1 cellular context compared by ENCODE assay signal in the genomic region with DNA sequence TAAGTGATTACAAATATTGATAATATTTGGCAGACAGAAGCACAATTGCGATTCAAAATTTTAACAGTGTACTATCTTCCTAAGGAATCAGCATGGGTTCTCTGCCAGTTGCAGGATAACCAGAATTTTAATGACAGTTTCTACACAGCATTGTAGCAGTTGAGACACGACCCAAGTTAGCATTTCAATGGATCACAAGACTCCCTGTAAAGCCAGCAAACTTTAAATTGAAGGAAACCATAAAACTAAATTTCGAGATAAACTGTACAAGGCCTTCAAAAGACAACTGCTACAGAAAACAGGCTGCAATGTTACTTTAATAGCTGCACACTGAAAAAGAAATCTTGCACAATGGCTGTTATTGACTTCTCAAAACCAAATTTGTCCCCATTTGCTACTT.
TF ChIP-seq lines count a peak whose summit lies in the region.

No MANE protein-coding gene starts in this region.

TF ChIP-seq in WTC11, 78 proteins besides CTCF, POLR2A, EP300 and RAD21 (continued from another document):
- TF ChIP-seq, protein P1, sequence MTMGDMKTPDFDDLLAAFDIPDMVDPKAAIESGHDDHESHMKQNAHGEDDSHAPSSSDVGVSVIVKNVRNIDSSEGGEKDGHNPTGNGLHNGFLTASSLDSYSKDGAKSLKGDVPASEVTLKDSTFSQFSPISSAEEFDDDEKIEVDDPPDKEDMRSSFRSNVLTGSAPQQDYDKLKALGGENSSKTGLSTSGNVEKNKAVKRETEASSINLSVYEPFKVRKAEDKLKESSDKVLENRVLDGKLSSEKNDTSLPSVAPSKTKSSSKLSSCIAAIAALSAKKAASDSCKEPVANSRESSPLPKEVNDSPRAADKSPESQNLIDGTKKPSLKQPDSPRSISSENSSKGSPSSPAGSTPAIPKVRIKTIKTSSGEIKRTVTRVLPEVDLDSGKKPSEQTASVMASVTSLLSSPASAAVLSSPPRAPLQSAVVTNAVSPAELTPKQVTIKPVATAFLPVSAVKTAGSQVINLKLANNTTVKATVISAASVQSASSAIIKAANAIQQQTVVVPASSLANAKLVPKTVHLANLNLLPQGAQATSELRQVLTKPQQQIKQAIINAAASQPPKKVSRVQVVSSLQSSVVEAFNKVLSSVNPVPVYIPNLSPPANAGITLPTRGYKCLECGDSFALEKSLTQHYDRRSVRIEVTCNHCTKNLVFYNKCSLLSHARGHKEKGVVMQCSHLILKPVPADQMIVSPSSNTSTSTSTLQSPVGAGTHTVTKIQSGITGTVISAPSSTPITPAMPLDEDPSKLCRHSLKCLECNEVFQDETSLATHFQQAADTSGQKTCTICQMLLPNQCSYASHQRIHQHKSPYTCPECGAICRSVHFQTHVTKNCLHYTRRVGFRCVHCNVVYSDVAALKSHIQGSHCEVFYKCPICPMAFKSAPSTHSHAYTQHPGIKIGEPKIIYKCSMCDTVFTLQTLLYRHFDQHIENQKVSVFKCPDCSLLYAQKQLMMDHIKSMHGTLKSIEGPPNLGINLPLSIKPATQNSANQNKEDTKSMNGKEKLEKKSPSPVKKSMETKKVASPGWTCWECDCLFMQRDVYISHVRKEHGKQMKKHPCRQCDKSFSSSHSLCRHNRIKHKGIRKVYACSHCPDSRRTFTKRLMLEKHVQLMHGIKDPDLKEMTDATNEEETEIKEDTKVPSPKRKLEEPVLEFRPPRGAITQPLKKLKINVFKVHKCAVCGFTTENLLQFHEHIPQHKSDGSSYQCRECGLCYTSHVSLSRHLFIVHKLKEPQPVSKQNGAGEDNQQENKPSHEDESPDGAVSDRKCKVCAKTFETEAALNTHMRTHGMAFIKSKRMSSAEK (CRISPR knock-in tag; IDR thresholded peaks at IDR 0.05; ENCODE audit: borderline replicate concordance), result no peak
- no peak for TF ChIP-seq TEAD1 (CRISPR knock-in tag; IDR thresholded peaks at IDR 0.05)
- TF ChIP-seq OVOL2 (CRISPR knock-in tag; IDR thresholded peaks at IDR 0.05; ENCODE audit: borderline replicate concordance), result no peak
- TF ChIP-seq, protein P2, sequence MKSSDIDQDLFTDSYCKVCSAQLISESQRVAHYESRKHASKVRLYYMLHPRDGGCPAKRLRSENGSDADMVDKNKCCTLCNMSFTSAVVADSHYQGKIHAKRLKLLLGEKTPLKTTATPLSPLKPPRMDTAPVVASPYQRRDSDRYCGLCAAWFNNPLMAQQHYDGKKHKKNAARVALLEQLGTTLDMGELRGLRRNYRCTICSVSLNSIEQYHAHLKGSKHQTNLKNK (CRISPR knock-in tag; IDR thresholded peaks at IDR 0.05), result no peak
- TF ChIP-seq NFE2L1 (CRISPR knock-in tag; IDR thresholded peaks at IDR 0.05), result no peak
- TF ChIP-seq, protein P3, sequence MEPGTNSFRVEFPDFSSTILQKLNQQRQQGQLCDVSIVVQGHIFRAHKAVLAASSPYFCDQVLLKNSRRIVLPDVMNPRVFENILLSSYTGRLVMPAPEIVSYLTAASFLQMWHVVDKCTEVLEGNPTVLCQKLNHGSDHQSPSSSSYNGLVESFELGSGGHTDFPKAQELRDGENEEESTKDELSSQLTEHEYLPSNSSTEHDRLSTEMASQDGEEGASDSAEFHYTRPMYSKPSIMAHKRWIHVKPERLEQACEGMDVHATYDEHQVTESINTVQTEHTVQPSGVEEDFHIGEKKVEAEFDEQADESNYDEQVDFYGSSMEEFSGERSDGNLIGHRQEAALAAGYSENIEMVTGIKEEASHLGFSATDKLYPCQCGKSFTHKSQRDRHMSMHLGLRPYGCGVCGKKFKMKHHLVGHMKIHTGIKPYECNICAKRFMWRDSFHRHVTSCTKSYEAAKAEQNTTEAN (CRISPR knock-in tag; IDR thresholded peaks at IDR 0.05), result no peak
- no peak for TF ChIP-seq IRF2 (CRISPR knock-in tag; IDR thresholded peaks at IDR 0.05; ENCODE audit: borderline replicate concordance, low read depth)
- TF ChIP-seq, protein P4, sequence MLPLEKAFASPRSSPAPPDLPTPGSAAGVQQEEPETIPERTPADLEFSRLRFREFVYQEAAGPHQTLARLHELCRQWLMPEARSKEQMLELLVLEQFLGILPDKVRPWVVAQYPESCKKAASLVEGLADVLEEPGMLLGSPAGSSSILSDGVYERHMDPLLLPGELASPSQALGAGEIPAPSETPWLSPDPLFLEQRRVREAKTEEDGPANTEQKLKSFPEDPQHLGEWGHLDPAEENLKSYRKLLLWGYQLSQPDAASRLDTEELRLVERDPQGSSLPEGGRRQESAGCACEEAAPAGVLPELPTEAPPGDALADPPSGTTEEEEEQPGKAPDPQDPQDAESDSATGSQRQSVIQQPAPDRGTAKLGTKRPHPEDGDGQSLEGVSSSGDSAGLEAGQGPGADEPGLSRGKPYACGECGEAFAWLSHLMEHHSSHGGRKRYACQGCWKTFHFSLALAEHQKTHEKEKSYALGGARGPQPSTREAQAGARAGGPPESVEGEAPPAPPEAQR (CRISPR knock-in tag; IDR thresholded peaks at IDR 0.05), result no peak
